12 cellular contexts compared by ENCODE assay signal in genomic region chr11:61626580-61627380, GRCh38. TPM values are rescaled to one million over a fixed set of nuclear protein-coding genes. Genes with fewer than 3 reads are reported as not detected.
DNase-seq lines count a peak whose midpoint lies in the region; ATAC-seq, FAIRE-seq and TF ChIP-seq lines count a peak whose summit lies in the region.
"Had no signal": no experiment of that assay in that cellular context is flagged by ENCODE, and none has a peak within 500 bp of the region (broad histone marks: within the 10 kb centered on the region; RNA-seq: fewer than 3 reads in every experiment).

No MANE protein-coding gene starts in this region.

- peak overlapping the region; percentile 49 for H3K27ac ChIP-seq in lower lobe of right lung

- no peaks in the 10 kb centered on the region for H3K36me3 ChIP-seq in lower lobe of right lung

- ATAC-seq in lower lobe of right lung, result peak; percentile 91 to 95
- ATAC-seq in HG03354 (IDR thresholded peaks at IDR 0.05; ENCODE audit: poor library complexity, severe bottlenecking, unreplicated experiment), result no peak
- ATAC-seq: activated CD8-positive, alpha-beta memory T cell treated with anti-CD3 and anti-CD28 coated beads, Interleukin-2, amount 10 ng/mL, durations not matched to agents 7 days and 5 days; GM12878 had no signal

- no peak overlapping the region for H3K4me3 ChIP-seq in lower lobe of right lung
- H3K4me3 ChIP-seq: dorsolateral prefrontal cortex, GM12878 had no signal

- no peak for FAIRE-seq in D721Med (lab: Jason Lieb, UNC)
- FAIRE-seq: GM12878 had no signal

- TF ChIP-seq CTCF in lower lobe of right lung (IDR thresholded peaks at IDR 0.05), result no peak
- no peak for TF ChIP-seq CTCF in D721Med (IDR thresholded peaks at IDR 0.05; ENCODE audit: insufficient read depth, missing control alignments)

- intact Hi-C loops in lower lobe of right lung (cut with DNase I), result no loop called here

- H3K9me3 ChIP-seq in lower lobe of right lung, result no peaks in the 10 kb centered on the region

- DNase-seq in 8988T (peak; percentile 6), NCI-H146 (lab: John Stamatoyannopoulos, UW) (peak; percentile 74), dermis microvascular lymphatic vessel endothelial cell (ENCODE audit: low read depth in 2 of 2) (peak; percentile 5 to 16), lower lobe of right lung (peak; percentile 81), globus pallidus (ENCODE audit: low spot score) (no peak), D721Med (ENCODE audit: insufficient read length, low spot score) (no peak), AML-193 (lab: John Stamatoyannopoulos, UW) (no peak)
- DNase-seq: activated CD8-positive, alpha-beta memory T cell treated with anti-CD3 and anti-CD28 coated beads, Interleukin-2, amount 10 ng/mL, durations not matched to agents 7 days and 5 days; RPMI8226 had no signal

- peaks cover 15% of the 10 kb centered on the region for H3K4me1 ChIP-seq in lower lobe of right lung

- H3K27me3 ChIP-seq in lower lobe of right lung (ENCODE audit: low read depth), result no peaks in the 10 kb centered on the region
- H3K27me3 ChIP-seq: dorsolateral prefrontal cortex had no signal

RNA-seq across cellular contexts. Expression of gene SYT7, which starts 45.9 kb away (rescaled TPM):
- total RNA-seq in dermis microvascular lymphatic vessel endothelial cell (0.25 and 0.39 TPM in 2 replicates), lower lobe of right lung (3.8 TPM)
- total RNA-seq: activated CD8-positive, alpha-beta memory T cell treated with anti-CD3 and anti-CD28 coated beads, Interleukin-2, amount 10 ng/mL, durations not matched to agents 7 days and 5 days; GM12878 had no signal

RNA-seq across cellular contexts. Expression of gene DAGLA, which starts 53.4 kb away (rescaled TPM):
- total RNA-seq in dermis microvascular lymphatic vessel endothelial cell, result 1.7 and 3.2 TPM in 2 replicates
- 7.1 TPM for total RNA-seq in lower lobe of right lung
- total RNA-seq: activated CD8-positive, alpha-beta memory T cell treated with anti-CD3 and anti-CD28 coated beads, Interleukin-2, amount 10 ng/mL, durations not matched to agents 7 days and 5 days had no signal

Comparison
In these comparisons a context has a peak if more than half of its experiments do, and no peak if none do; other contexts are left out.
1. DNase-seq: peak in 8988T (single experiment), NCI-H146 (single experiment), dermis microvascular lymphatic vessel endothelial cell (2 of 2) and lower lobe of right lung (single experiment); none in globus pallidus (single experiment), D721Med (single experiment) and AML-193 (0 of 2).